In genomic region chr4:57291911-57292310, GRCh38 we compare ENCODE assay signal across 11 cellular contexts.
"Had no signal": no experiment of that assay in that cellular context is flagged by ENCODE, and none has a peak within 500 bp of the region (broad histone marks: within the 10 kb centered on the region; RNA-seq: fewer than 3 reads in every experiment).

No MANE protein-coding gene starts in this region.

- H3K4me3 ChIP-seq: body of pancreas, tibial nerve had no signal

- DNase-seq: activated B cell treated with CpG ODN at 0.5 μM for 24 hours; activated CD4-positive, alpha-beta T cell treated with anti-CD3 and anti-CD28 coated beads, Interleukin-2, amount 10 ng/mL, durations not matched to agents 24 days and 14 days; activated naive CD4-positive, alpha-beta T cell treated with Interleukin-2 at 50 U/mL for 16 hours; body of pancreas; dermis blood vessel endothelial cell; endodermal cell; mesenchymal stem cell; nephron progenitor cell; T-helper 17 cell had no signal

- ATAC-seq: body of pancreas, SK-N-SH treated with all-trans-retinoic acid at 6 μM for 48 hours, T-helper 17 cell had no signal
